ENCODE assay signal across 1 cellular context in the genomic region with DNA sequence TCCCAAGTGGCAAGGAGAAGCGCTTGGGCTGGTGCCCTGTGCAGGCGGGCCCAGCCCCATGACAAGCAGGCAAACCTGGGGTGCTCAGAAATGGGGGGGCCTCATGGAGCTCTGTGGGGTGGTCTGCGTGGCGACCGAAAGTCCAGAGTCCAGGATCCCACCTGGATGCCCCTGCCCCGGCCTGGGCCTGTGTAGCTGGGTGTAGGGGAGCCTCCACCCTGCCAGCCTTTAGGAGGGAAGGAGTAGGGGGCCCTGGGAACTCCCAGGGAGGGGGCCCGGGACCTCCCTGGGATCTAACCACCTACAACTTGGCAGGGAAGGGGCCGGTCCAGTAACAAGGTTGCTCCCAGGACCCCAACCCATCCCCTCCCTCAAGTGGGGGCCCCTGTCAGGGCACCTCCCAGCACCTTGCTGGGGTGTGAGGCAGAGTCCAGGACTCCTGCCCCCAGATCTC.
TF ChIP-seq lines count a peak whose summit lies in the region.

No MANE protein-coding gene starts in this region.

TF ChIP-seq in HepG2, 621 proteins besides CTCF, POLR2A, EP300 and RAD21:
- TF ChIP-seq, protein P1, sequence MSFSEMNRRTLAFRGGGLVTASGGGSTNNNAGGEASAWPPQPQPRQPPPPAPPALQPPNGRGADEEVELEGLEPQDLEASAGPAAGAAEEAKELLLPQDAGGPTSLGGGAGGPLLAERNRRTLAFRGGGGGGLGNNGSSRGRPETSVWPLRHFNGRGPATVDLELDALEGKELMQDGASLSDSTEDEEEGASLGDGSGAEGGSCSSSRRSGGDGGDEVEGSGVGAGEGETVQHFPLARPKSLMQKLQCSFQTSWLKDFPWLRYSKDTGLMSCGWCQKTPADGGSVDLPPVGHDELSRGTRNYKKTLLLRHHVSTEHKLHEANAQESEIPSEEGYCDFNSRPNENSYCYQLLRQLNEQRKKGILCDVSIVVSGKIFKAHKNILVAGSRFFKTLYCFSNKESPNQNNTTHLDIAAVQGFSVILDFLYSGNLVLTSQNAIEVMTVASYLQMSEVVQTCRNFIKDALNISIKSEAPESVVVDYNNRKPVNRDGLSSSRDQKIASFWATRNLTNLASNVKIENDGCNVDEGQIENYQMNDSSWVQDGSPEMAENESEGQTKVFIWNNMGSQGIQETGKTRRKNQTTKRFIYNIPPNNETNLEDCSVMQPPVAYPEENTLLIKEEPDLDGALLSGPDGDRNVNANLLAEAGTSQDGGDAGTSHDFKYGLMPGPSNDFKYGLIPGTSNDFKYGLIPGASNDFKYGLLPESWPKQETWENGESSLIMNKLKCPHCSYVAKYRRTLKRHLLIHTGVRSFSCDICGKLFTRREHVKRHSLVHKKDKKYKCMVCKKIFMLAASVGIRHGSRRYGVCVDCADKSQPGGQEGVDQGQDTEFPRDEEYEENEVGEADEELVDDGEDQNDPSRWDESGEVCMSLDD (CRISPR knock-in tag; IDR thresholded peaks at IDR 0.05; ENCODE audit: borderline replicate concordance), result 0 out of 2 replicates have a peak, but pooled peaks have one; percentile 42
- peak; percentile 9; the same call in 1 of the 2 replicates for TF ChIP-seq KLF15 (CRISPR knock-in tag; IDR thresholded peaks at IDR 0.05; ENCODE audit: borderline replicate concordance)
- peak; percentile 89 for TF ChIP-seq AGO2 (optimal IDR thresholded peaks at IDR 0.05; ENCODE audit: low read depth, low read length)
- TF ChIP-seq IRX3 (CRISPR knock-in tag; IDR thresholded peaks at IDR 0.05; ENCODE audit: borderline replicate concordance, low read depth), result peak; percentile 54; the same call in 1 of the 2 replicates
- TF ChIP-seq, protein P2, sequence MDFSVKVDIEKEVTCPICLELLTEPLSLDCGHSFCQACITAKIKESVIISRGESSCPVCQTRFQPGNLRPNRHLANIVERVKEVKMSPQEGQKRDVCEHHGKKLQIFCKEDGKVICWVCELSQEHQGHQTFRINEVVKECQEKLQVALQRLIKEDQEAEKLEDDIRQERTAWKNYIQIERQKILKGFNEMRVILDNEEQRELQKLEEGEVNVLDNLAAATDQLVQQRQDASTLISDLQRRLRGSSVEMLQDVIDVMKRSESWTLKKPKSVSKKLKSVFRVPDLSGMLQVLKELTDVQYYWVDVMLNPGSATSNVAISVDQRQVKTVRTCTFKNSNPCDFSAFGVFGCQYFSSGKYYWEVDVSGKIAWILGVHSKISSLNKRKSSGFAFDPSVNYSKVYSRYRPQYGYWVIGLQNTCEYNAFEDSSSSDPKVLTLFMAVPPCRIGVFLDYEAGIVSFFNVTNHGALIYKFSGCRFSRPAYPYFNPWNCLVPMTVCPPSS (IDR thresholded peaks at IDR 0.05), result no peak
- no peak for TF ChIP-seq TEAD2 (CRISPR knock-in tag; IDR thresholded peaks at IDR 0.05)
- 0 out of 2 replicates have a peak, but pooled peaks have one; percentile 66 for TF ChIP-seq ZSCAN20 (CRISPR knock-in tag; IDR thresholded peaks at IDR 0.05; ENCODE audit: borderline replicate concordance)
- TF ChIP-seq, protein P3, sequence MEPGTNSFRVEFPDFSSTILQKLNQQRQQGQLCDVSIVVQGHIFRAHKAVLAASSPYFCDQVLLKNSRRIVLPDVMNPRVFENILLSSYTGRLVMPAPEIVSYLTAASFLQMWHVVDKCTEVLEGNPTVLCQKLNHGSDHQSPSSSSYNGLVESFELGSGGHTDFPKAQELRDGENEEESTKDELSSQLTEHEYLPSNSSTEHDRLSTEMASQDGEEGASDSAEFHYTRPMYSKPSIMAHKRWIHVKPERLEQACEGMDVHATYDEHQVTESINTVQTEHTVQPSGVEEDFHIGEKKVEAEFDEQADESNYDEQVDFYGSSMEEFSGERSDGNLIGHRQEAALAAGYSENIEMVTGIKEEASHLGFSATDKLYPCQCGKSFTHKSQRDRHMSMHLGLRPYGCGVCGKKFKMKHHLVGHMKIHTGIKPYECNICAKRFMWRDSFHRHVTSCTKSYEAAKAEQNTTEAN (CRISPR knock-in tag; conservative IDR thresholded peaks at IDR 0.05), result no peak
- no peak for TF ChIP-seq ZNF569 (CRISPR knock-in tag; IDR thresholded peaks at IDR 0.05; ENCODE audit: borderline replicate concordance)
- TF ChIP-seq U2AF1 (optimal IDR thresholded peaks at IDR 0.05; ENCODE audit: low read depth, low read length), result peak; percentile 67
- TF ChIP-seq AGO1 (IDR thresholded peaks at IDR 0.05; ENCODE audit: low read depth, low read length, poor library complexity, severe bottlenecking), result peak; percentile 83
- TF ChIP-seq, protein P4, sequence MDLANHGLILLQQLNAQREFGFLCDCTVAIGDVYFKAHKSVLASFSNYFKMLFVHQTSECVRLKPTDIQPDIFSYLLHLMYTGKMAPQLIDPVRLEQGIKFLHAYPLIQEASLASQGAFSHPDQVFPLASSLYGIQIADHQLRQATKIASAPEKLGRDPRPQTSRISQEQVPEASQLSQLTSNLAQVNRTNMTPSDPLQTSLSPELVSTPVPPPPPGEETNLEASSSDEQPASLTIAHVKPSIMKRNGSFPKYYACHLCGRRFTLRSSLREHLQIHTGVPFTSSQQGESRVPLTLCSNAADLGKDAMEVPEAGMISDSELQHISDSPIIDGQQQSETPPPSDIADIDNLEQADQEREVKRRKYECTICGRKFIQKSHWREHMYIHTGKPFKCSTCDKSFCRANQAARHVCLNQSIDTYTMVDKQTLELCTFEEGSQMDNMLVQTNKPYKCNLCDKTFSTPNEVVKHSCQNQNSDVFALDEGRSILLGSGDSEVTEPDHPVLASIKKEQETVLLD (CRISPR knock-in tag; IDR thresholded peaks at IDR 0.05; ENCODE audit: low read depth), result no peak
- TF ChIP-seq GZF1 (CRISPR knock-in tag; IDR thresholded peaks at IDR 0.05), result 0 out of 2 replicates have a peak, but pooled peaks have one; percentile 53
- no peak for TF ChIP-seq XRCC5 (optimal IDR thresholded peaks at IDR 0.05; ENCODE audit: low read length)
- TF ChIP-seq NR2F1 (CRISPR knock-in tag; IDR thresholded peaks at IDR 0.05), result no peak
- TF ChIP-seq CHD4 (IDR thresholded peaks at IDR 0.05; ENCODE audit: borderline replicate concordance, low read length), result 0 out of 2 replicates have a peak, but pooled peaks have one; percentile 60
- no peak for TF ChIP-seq NR2F2 (IDR thresholded peaks at IDR 0.05; ENCODE audit: borderline replicate concordance, low read depth)
- peak; percentile 31; the same call in 1 of the 2 replicates for TF ChIP-seq ZNF768 (CRISPR knock-in tag; IDR thresholded peaks at IDR 0.05)
- no peak for TF ChIP-seq ZFP90 (CRISPR knock-in tag; IDR thresholded peaks at IDR 0.05; ENCODE audit: borderline replicate concordance)
- TF ChIP-seq, protein P5, sequence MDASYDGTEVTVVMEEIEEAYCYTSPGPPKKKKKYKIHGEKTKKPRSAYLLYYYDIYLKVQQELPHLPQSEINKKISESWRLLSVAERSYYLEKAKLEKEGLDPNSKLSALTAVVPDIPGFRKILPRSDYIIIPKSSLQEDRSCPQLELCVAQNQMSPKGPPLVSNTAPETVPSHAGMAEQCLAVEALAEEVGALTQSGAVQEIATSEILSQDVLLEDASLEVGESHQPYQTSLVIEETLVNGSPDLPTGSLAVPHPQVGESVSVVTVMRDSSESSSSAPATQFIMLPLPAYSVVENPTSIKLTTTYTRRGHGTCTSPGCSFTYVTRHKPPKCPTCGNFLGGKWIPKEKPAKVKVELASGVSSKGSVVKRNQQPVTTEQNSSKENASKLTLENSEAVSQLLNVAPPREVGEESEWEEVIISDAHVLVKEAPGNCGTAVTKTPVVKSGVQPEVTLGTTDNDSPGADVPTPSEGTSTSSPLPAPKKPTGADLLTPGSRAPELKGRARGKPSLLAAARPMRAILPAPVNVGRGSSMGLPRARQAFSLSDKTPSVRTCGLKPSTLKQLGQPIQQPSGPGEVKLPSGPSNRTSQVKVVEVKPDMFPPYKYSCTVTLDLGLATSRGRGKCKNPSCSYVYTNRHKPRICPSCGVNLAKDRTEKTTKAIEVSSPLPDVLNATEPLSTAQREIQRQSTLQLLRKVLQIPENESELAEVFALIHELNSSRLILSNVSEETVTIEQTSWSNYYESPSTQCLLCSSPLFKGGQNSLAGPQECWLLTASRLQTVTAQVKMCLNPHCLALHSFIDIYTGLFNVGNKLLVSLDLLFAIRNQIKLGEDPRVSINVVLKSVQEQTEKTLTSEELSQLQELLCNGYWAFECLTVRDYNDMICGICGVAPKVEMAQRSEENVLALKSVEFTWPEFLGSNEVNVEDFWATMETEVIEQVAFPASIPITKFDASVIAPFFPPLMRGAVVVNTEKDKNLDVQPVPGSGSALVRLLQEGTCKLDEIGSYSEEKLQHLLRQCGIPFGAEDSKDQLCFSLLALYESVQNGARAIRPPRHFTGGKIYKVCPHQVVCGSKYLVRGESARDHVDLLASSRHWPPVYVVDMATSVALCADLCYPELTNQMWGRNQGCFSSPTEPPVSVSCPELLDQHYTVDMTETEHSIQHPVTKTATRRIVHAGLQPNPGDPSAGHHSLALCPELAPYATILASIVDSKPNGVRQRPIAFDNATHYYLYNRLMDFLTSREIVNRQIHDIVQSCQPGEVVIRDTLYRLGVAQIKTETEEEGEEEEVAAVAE (CRISPR knock-in tag; IDR thresholded peaks at IDR 0.05; ENCODE audit: borderline replicate concordance), result no peak
- TF ChIP-seq, protein P6, sequence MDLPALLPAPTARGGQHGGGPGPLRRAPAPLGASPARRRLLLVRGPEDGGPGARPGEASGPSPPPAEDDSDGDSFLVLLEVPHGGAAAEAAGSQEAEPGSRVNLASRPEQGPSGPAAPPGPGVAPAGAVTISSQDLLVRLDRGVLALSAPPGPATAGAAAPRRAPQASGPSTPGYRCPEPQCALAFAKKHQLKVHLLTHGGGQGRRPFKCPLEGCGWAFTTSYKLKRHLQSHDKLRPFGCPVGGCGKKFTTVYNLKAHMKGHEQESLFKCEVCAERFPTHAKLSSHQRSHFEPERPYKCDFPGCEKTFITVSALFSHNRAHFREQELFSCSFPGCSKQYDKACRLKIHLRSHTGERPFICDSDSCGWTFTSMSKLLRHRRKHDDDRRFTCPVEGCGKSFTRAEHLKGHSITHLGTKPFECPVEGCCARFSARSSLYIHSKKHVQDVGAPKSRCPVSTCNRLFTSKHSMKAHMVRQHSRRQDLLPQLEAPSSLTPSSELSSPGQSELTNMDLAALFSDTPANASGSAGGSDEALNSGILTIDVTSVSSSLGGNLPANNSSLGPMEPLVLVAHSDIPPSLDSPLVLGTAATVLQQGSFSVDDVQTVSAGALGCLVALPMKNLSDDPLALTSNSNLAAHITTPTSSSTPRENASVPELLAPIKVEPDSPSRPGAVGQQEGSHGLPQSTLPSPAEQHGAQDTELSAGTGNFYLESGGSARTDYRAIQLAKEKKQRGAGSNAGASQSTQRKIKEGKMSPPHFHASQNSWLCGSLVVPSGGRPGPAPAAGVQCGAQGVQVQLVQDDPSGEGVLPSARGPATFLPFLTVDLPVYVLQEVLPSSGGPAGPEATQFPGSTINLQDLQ (CRISPR knock-in tag; IDR thresholded peaks at IDR 0.05), result 0 out of 2 replicates have a peak, but pooled peaks have one; percentile 1
- TF ChIP-seq, protein P7, sequence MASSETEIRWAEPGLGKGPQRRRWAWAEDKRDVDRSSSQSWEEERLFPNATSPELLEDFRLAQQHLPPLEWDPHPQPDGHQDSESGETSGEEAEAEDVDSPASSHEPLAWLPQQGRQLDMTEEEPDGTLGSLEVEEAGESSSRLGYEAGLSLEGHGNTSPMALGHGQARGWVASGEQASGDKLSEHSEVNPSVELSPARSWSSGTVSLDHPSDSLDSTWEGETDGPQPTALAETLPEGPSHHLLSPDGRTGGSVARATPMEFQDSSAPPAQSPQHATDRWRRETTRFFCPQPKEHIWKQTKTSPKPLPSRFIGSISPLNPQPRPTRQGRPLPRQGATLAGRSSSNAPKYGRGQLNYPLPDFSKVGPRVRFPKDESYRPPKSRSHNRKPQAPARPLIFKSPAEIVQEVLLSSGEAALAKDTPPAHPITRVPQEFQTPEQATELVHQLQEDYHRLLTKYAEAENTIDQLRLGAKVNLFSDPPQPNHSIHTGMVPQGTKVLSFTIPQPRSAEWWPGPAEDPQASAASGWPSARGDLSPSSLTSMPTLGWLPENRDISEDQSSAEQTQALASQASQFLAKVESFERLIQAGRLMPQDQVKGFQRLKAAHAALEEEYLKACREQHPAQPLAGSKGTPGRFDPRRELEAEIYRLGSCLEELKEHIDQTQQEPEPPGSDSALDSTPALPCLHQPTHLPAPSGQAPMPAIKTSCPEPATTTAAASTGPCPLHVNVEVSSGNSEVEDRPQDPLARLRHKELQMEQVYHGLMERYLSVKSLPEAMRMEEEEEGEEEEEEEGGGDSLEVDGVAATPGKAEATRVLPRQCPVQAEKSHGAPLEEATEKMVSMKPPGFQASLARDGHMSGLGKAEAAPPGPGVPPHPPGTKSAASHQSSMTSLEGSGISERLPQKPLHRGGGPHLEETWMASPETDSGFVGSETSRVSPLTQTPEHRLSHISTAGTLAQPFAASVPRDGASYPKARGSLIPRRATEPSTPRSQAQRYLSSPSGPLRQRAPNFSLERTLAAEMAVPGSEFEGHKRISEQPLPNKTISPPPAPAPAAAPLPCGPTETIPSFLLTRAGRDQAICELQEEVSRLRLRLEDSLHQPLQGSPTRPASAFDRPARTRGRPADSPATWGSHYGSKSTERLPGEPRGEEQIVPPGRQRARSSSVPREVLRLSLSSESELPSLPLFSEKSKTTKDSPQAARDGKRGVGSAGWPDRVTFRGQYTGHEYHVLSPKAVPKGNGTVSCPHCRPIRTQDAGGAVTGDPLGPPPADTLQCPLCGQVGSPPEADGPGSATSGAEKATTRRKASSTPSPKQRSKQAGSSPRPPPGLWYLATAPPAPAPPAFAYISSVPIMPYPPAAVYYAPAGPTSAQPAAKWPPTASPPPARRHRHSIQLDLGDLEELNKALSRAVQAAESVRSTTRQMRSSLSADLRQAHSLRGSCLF (CRISPR knock-in tag; IDR thresholded peaks at IDR 0.05; ENCODE audit: borderline replicate concordance), result no peak
- no peak for TF ChIP-seq NFE2L2 (IDR thresholded peaks at IDR 0.05; ENCODE audit: low read length)
- TF ChIP-seq ZBTB21 (CRISPR knock-in tag; IDR thresholded peaks at IDR 0.05), result no peak
- no peak for TF ChIP-seq HDAC6 (IDR thresholded peaks at IDR 0.05; ENCODE audit: low read depth, low read length)
- TF ChIP-seq RBM22 (optimal IDR thresholded peaks at IDR 0.05; ENCODE audit: low read length), result no peak
TF ChIP-seq in HepG2: peak in this region for 11.
